2 cellular contexts compared by ENCODE assay signal in genomic region chr14:89205137-89205740, GRCh38.
TF ChIP-seq lines count a peak whose summit lies in the region.

No MANE protein-coding gene starts in this region.

TF ChIP-seq in GM23338, 12 proteins besides CTCF, POLR2A, EP300 and RAD21:
- no peak for TF ChIP-seq EZH2 (IDR thresholded peaks at IDR 0.05; ENCODE audit: low read depth, unreplicated experiment)
- no peak for TF ChIP-seq ZNF114 (CRISPR knock-in tag; IDR thresholded peaks at IDR 0.05)
- TF ChIP-seq ETS1 (IDR thresholded peaks at IDR 0.05): no peak
- TF ChIP-seq STAT1 (IDR thresholded peaks at IDR 0.05; ENCODE audit: unreplicated experiment): no peak
- TF ChIP-seq CREB1 (CRISPR knock-in tag; IDR thresholded peaks at IDR 0.05; ENCODE audit: low read depth): no peak
- TF ChIP-seq NANOG (IDR thresholded peaks at IDR 0.05; ENCODE audit: borderline replicate concordance): no peak
- no peak for TF ChIP-seq JUNB (IDR thresholded peaks at IDR 0.05; ENCODE audit: unreplicated experiment)
- no peak for TF ChIP-seq ZNF462 (CRISPR knock-in tag; IDR thresholded peaks at IDR 0.05)
- no peak for TF ChIP-seq REST (IDR thresholded peaks at IDR 0.05; ENCODE audit: unreplicated experiment)
- no peak for TF ChIP-seq POLR2AphosphoS5 (IDR thresholded peaks at IDR 0.05; ENCODE audit: low read depth)
- no peak for TF ChIP-seq EZH2phosphoT487 (IDR thresholded peaks at IDR 0.05; ENCODE audit: unreplicated experiment)
- TF ChIP-seq ZNF331 (CRISPR knock-in tag; IDR thresholded peaks at IDR 0.05; ENCODE audit: low read depth): no peak

TF ChIP-seq in H1, 55 proteins besides CTCF, POLR2A, EP300 and RAD21:
- TF ChIP-seq SIX5 (IDR thresholded peaks at IDR 0.05; ENCODE audit: low read depth, low read length) (no peak), SP4 (IDR thresholded peaks at IDR 0.05; ENCODE audit: low read length) (no peak), MAX (IDR thresholded peaks at IDR 0.05) (no peak), CEBPB (IDR thresholded peaks at IDR 0.05; ENCODE audit: low read depth, low read length) (no peak), ASH2L (IDR thresholded peaks at IDR 0.05; ENCODE audit: low read length) (no peak), CTBP2 (IDR thresholded peaks at IDR 0.05; ENCODE audit: borderline replicate concordance, insufficient read depth, insufficient read length, low read length) (no peak), POU5F1 (IDR thresholded peaks at IDR 0.05; ENCODE audit: low read depth, low read length) (no peak), SUZ12 (IDR thresholded peaks at IDR 0.05; ENCODE audit: low read length) (no peak)
- TF ChIP-seq, protein P1, sequence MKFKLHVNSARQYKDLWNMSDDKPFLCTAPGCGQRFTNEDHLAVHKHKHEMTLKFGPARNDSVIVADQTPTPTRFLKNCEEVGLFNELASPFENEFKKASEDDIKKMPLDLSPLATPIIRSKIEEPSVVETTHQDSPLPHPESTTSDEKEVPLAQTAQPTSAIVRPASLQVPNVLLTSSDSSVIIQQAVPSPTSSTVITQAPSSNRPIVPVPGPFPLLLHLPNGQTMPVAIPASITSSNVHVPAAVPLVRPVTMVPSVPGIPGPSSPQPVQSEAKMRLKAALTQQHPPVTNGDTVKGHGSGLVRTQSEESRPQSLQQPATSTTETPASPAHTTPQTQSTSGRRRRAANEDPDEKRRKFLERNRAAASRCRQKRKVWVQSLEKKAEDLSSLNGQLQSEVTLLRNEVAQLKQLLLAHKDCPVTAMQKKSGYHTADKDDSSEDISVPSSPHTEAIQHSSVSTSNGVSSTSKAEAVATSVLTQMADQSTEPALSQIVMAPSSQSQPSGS (IDR thresholded peaks at IDR 0.05; ENCODE audit: low read length): no peak
